ENCODE assay signal across 1 cellular context in the genomic region with DNA sequence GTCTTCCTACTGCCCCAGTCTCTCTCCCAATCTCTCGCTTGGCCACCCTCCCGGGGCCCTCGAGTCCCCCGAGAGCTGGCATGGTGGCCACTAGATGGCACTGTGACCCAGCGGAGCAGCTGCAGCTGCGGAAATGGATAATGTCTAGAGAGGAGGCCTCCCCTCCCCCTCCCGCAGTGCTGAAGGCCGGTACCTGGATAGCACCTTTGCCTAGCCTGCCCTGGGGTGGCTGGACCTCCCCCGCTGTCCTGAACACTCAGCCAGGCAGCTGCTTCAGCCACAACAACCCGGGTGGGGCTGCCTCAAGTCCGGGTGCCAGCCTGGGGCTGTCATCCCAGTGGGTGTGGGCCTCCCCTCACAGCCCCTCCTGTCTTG.
TF ChIP-seq lines count a peak whose summit lies in the region.

No MANE protein-coding gene starts in this region.

TF ChIP-seq in K562, 482 proteins besides CTCF, POLR2A, EP300 and RAD21 (continued from another document):
- peak; percentile 13; the same call in 1 of the 2 replicates for TF ChIP-seq NFIC (IDR thresholded peaks at IDR 0.05)
- no peak for TF ChIP-seq BDP1 (IDR thresholded peaks at IDR 0.05; ENCODE audit: insufficient read depth, insufficient read length)
- no peak for TF ChIP-seq ZNF551 (CRISPR knock-in tag; IDR thresholded peaks at IDR 0.05)
- TF ChIP-seq ETV5 (CRISPR knock-in tag; IDR thresholded peaks at IDR 0.05; ENCODE audit: low read depth): peak; percentile 63; the same call in 1 of the 2 replicates
- TF ChIP-seq PTBP1 (IDR thresholded peaks at IDR 0.05; ENCODE audit: low read depth, low read length): no peak
- TF ChIP-seq LEF1 (IDR thresholded peaks at IDR 0.05): no peak
- TF ChIP-seq ZNF740 (CRISPR knock-in tag; IDR thresholded peaks at IDR 0.05): peak; percentile 87; the same call in 1 of the 2 replicates
- TF ChIP-seq ZNF740 (tag; IDR thresholded peaks at IDR 0.05): no peak
- TF ChIP-seq C11orf30 (IDR thresholded peaks at IDR 0.05; ENCODE audit: low read depth): no peak
- TF ChIP-seq CC2D1A (IDR thresholded peaks at IDR 0.05): 0 out of 2 replicates have a peak, but pooled peaks have one; percentile 29
- TF ChIP-seq ESRRA (IDR thresholded peaks at IDR 0.05; ENCODE audit: borderline replicate concordance, low read depth): no peak
- no peak for TF ChIP-seq ZNF518B (CRISPR knock-in tag; IDR thresholded peaks at IDR 0.05)
- no peak for TF ChIP-seq POLR2AphosphoS5 (IDR thresholded peaks at IDR 0.05; ENCODE audit: control insufficient read depth, insufficient read depth, low read depth, low read length)
- no peak for TF ChIP-seq POU5F1 (IDR thresholded peaks at IDR 0.05; ENCODE audit: borderline replicate concordance, low read depth, low read length, partially characterized antibody)
